In the genomic region with DNA sequence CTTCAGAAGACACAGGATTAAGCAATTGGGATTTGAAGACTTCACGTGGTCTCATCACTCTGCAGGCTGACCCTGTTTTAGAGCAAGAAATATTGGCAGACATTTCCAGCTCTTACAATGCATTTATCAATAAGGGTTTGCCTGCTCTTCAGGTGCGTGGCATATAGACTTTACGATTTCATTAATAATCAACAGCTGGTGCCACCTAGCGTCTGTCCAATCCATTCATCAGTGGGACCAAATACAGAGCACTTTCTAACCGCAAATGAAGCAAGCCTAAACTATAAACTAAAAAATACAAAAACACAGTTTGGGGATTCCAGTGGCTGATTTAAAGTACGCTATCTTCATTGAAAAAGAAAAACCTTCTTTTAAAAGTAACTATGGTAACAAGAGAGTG, we compare ENCODE assay signal across 1 cellular context.
TF ChIP-seq lines count a peak whose summit lies in the region.

No MANE protein-coding gene starts in this region.

TF ChIP-seq in WTC11, 78 proteins besides CTCF, POLR2A, EP300 and RAD21 (continued from another document):
- TF ChIP-seq NR3C1 (CRISPR knock-in tag; conservative IDR thresholded peaks at IDR 0.05; ENCODE audit: low read depth) (no peak), PRRX2 (CRISPR knock-in tag; IDR thresholded peaks at IDR 0.05) (no peak)
